In genomic region chr7:94276797-94277196, GRCh38 we compare ENCODE assay signal across 8 cellular contexts.
DNase-seq lines count a peak whose midpoint lies in the region; ATAC-seq and TF ChIP-seq lines count a peak whose summit lies in the region.

No MANE protein-coding gene starts in this region.

- in situ Hi-C loops in SK-MEL-5 (cut with HindIII; ENCODE audit: low pct_unique_long_range_greater_than_20kb, low sequenced_read_pairs): loop anchor here (25.0 kb wide), 2 partner anchors 161 to 1411 kb away; no protein-coding TSS in a partner anchor

- TF ChIP-seq POLR2A in Peyer's patch (IDR thresholded peaks at IDR 0.05): no peak

- H3K4me1 ChIP-seq in hepatocyte (ENCODE audit: insufficient read depth): no peaks in the 10 kb centered on the region
- no peaks in the 10 kb centered on the region for H3K4me1 ChIP-seq in Peyer's patch

- TF ChIP-seq CTCF in hepatocyte (IDR thresholded peaks at IDR 0.05; ENCODE audit: poor library complexity) (peak; percentile 44), Peyer's patch (IDR thresholded peaks at IDR 0.05) (peak in 2 of 6 experiments; percentile 22 to 25)

- H3K4me3 ChIP-seq in hepatocyte (no peak overlapping the region), Peyer's patch (no peak overlapping the region), H7 (ENCODE audit: insufficient read depth, low read depth, low read length) (no peak overlapping the region)

- H3K4me2 ChIP-seq in hepatocyte: no peak overlapping the region

- H3K27ac ChIP-seq in hepatocyte (no peak overlapping the region), Peyer's patch (no peak overlapping the region)

- no peaks in the 10 kb centered on the region for H3K9me2 ChIP-seq in hepatocyte (replicated peaks; ENCODE audit: insufficient read depth)

- no peaks in the 10 kb centered on the region for H3K79me2 ChIP-seq in hepatocyte

- H4K20me1 ChIP-seq in hepatocyte (ENCODE audit: insufficient read depth, poor library complexity, severe bottlenecking): no peaks in the 10 kb centered on the region

- ATAC-seq in HG02798 (IDR thresholded peaks at IDR 0.05; ENCODE audit: poor library complexity, unreplicated experiment): peak; percentile 52
- ATAC-seq in HG02623 (IDR thresholded peaks at IDR 0.05; ENCODE audit: unreplicated experiment): no peak

- H3K36me3 ChIP-seq in hepatocyte (replicated peaks; ENCODE audit: insufficient read depth, low read depth): no peaks in the 10 kb centered on the region
- H3K36me3 ChIP-seq in Peyer's patch: no peaks in the 10 kb centered on the region
- no peaks in the 10 kb centered on the region for H3K36me3 ChIP-seq in H7 (replicated peaks; ENCODE audit: control insufficient read depth, insufficient read depth, low read length)

- WGBS in hepatocyte (ENCODE audit: low lambda C conversion rate, missing lambda C conversion rate): 13% methylated on average over 1 of the region's 1 CpG

- peak; percentile 69 for DNase-seq in DMS53 (lab: John Stamatoyannopoulos, UW)
- DNase-seq in SK-MEL-5 (ENCODE audit: low read depth, low spot score): peak; percentile 76
- no peak for DNase-seq in hepatocyte (ENCODE audit: low spot score)
- DNase-seq in Peyer's patch: no peak
- no peak for DNase-seq in stimulated activated CD4-positive, alpha-beta T cell treated with anti-CD3 and anti-CD28 coated beads, Interleukin-15, amount 100 ng/mL, for 24 hours
- DNase-seq in H7: no peak

- H3K27me3 ChIP-seq in hepatocyte (no peaks in the 10 kb centered on the region), Peyer's patch (no peaks in the 10 kb centered on the region), H7 (ENCODE audit: control insufficient read depth, insufficient read depth, low read length) (no peaks in the 10 kb centered on the region)

- H2AFZ ChIP-seq in hepatocyte: no peak overlapping the region

- H3K9me3 ChIP-seq in hepatocyte (ENCODE audit: low read depth): no peaks in the 10 kb centered on the region
- H3K9me3 ChIP-seq in Peyer's patch: no peaks in the 10 kb centered on the region

Comparison
In these comparisons a context has a peak if more than half of its experiments do, and no peak if none do; other contexts are left out.
1. DNase-seq: peak in DMS53 (single experiment) and SK-MEL-5 (single experiment); none in hepatocyte (single experiment), Peyer's patch (0 of 3), stimulated activated CD4-positive, alpha-beta T cell treated with anti-CD3 and anti-CD28 coated beads, Interleukin-15, amount 100 ng/mL, for 24 hours (single experiment) and H7 (single experiment).